14 cellular contexts compared by ENCODE assay signal in genomic region chr7:88200793-88201192, GRCh38. TPM values are rescaled to one million over a fixed set of nuclear protein-coding genes. Genes with fewer than 3 reads are reported as not detected.
DNase-seq lines count a peak whose midpoint lies in the region; FAIRE-seq and TF ChIP-seq lines count a peak whose summit lies in the region.
"Had no signal": no experiment of that assay in that cellular context is flagged by ENCODE, and none has a peak within 500 bp of the region (broad histone marks: within the 10 kb centered on the region; RNA-seq: fewer than 3 reads in every experiment).

No MANE protein-coding gene starts in this region.

- FAIRE-seq in GM19239 (lab: Jason Lieb, UNC): no peak

- POLR2A ChIA-PET in RWPE1 (lab: Yijun Ruan, JAX; ENCODE audit: low non-redundant PET): no interaction called here

- CTCF ChIA-PET in RWPE1 (lab: Yijun Ruan, JAX): no interaction called here

- DNase-seq in DMS79 (lab: John Stamatoyannopoulos, UW) (peak; percentile 10), NCI-H1694 (lab: John Stamatoyannopoulos, UW) (peak; percentile 87), NCI-H774 (lab: John Stamatoyannopoulos, UW) (peak; percentile 44), medulla oblongata (ENCODE audit: extremely low spot score) (peak; percentile 11), RWPE1 (ENCODE audit: low spot score) (no peak), GM19239 (ENCODE audit: insufficient read length, low spot score) (no peak), middle frontal gyrus (ENCODE audit: extremely low spot score, low spot score) (no peak), A172 (ENCODE audit: low spot score) (no peak)
- DNase-seq: activated CD8-positive, alpha-beta T cell treated with anti-CD3 and anti-CD28 coated beads, Interleukin-2, amount 10 ng/mL, durations not matched to agents 7 days and 5 days; activated naive CD4-positive, alpha-beta T cell; GDM1; NCI-H1048; T1000 had no signal

- H3K27ac ChIP-seq in RWPE1: no peak overlapping the region
- H3K27ac ChIP-seq: BLaER1 had no signal

- TF ChIP-seq CTCF in RWPE1 (conservative IDR thresholded peaks at IDR 0.05; ENCODE audit: low read depth): no peak

RNA-seq across cellular contexts. Expression of gene SRI, which starts 19.0 kb away (rescaled TPM):
- total RNA-seq in A172 (2014; rRNA removed; shearing (Covaris generic)): 157 and 222 TPM in 2 replicates

Comparison
In these comparisons a context has a peak if more than half of its experiments do, and no peak if none do; other contexts are left out.
1. DNase-seq: peak in DMS79 (single experiment), NCI-H1694 (single experiment), NCI-H774 (single experiment) and medulla oblongata (single experiment); none in RWPE1 (single experiment), GM19239 (single experiment), middle frontal gyrus (single experiment) and A172 (single experiment).